20 cellular contexts compared by ENCODE assay signal in genomic region chrX:133653363-133653762, GRCh38.
"Had no signal": no experiment of that assay in that cellular context is flagged by ENCODE, and none has a peak within 500 bp of the region (broad histone marks: within the 10 kb centered on the region; RNA-seq: fewer than 3 reads in every experiment).

No MANE protein-coding gene starts in this region.

- DNase-seq: activated T-cell treated with anti-CD3 and anti-CD28 coated beads, Interleukin-2, amount 50 U/mL, for 1 hour; effector memory CD4-positive, alpha-beta T cell; esophagus squamous epithelium; left ventricle myocardium inferior; natural killer cell; ovary; stimulated activated CD4-positive, alpha-beta T cell treated with anti-CD3 and anti-CD28 coated beads, Interleukin-4, amount 100 ng/mL, for 24 hours; stimulated activated naive CD4-positive, alpha-beta T cell treated with Interleukin-2 at 50 U/mL for 16 hours; T-helper 1 cell; T-helper 9 cell; upper lobe of left lung had no signal

- FAIRE-seq: colon, keratinocyte had no signal

- H3K36me3 ChIP-seq: breast epithelium, esophagus squamous epithelium, left ventricle myocardium inferior, neutrophil, ovary, prostate gland, right atrium auricular region, thoracic aorta, upper lobe of left lung had no signal

- H3K9me3 ChIP-seq: breast epithelium, esophagus squamous epithelium, left ventricle myocardium inferior, neutrophil, ovary, prostate gland, right atrium auricular region, thoracic aorta, upper lobe of left lung had no signal

- H3K4me3 ChIP-seq: breast epithelium, esophagus squamous epithelium, left ventricle myocardium inferior, ovary, prostate gland, right atrium auricular region, thoracic aorta, upper lobe of left lung had no signal

- ATAC-seq: activated naive CD4-positive, alpha-beta T cell treated with anti-CD3 and anti-CD28 coated beads, Interleukin-2, amount 50 U/mL, for 72 hours; natural killer cell; WTC11 had no signal

- H3K27ac ChIP-seq: breast epithelium, esophagus squamous epithelium, left ventricle myocardium inferior, neutrophil, ovary, prostate gland, right atrium auricular region, thoracic aorta, upper lobe of left lung had no signal

- H3K27me3 ChIP-seq: esophagus squamous epithelium, neutrophil, ovary, upper lobe of left lung had no signal

- H3K4me1 ChIP-seq: breast epithelium, esophagus squamous epithelium, left ventricle myocardium inferior, prostate gland, right atrium auricular region, upper lobe of left lung had no signal
